In the genomic region with DNA sequence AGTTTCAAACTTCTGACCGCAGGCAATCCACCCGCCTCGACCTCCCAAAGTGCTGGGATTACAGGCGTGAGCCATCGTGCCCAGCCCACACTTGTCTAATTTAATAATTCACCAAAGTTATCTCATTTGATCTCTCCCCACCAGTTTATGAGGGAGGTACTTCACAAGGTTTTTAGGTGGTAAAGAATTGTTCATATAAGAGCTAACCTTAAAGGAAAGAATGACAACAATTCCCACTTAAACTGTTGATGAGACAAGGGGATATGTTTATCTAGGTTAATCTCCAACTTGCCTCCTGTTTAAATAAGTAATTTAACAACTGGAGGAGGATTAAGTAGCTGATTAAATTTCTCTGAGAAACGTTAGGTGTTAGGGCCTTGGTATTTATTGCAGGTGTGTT, we compare ENCODE assay signal across 23 cellular contexts.
"Had no signal": no experiment of that assay in that cellular context is flagged by ENCODE, and none has a peak within 500 bp of the region (broad histone marks: within the 10 kb centered on the region; RNA-seq: fewer than 3 reads in every experiment).

No MANE protein-coding gene starts in this region.

- H3K4me3 ChIP-seq: colonic mucosa, gastrocnemius medialis, left lung, prostate gland, sigmoid colon, stomach, thyroid gland had no signal

- H3K27ac ChIP-seq: colonic mucosa, gastrocnemius medialis, left lung, prostate gland, sigmoid colon, stomach, thyroid gland had no signal

- DNase-seq: colonic mucosa; effector memory CD4-positive, alpha-beta T cell; foreskin fibroblast; gastrocnemius medialis; head of caudate nucleus; left cardiac atrium; left lung; mesenchymal stem cell; midbrain; naive thymus-derived CD4-positive, alpha-beta T cell; nephron progenitor cell; nucleus accumbens; right cardiac atrium; sigmoid colon; stimulated activated CD4-positive, alpha-beta T cell treated with anti-CD3 and anti-CD28 coated beads, Interleukin-2, amount 100 ng/mL, for 24 hours; stimulated activated CD4-positive, alpha-beta T cell treated with anti-CD3 and anti-CD28 coated beads, Interleukin-4, amount 100 ng/mL, for 24 hours; stimulated activated naive CD4-positive, alpha-beta T cell treated with Interleukin-2 at 50 U/mL for 16 hours; stomach; thyroid gland; trophoblast cell had no signal

- H3K27me3 ChIP-seq: colonic mucosa, gastrocnemius medialis, left lung, sigmoid colon, stomach, thyroid gland had no signal

- FAIRE-seq: endometrium, keratinocyte had no signal
